ENCODE assay signal across 10 cellular contexts in genomic region chr7:4845740-4846142, GRCh38. TPM values are rescaled to one million over a fixed set of nuclear protein-coding genes. Genes with fewer than 3 reads are reported as not detected.
DNase-seq lines count a peak whose midpoint lies in the region; ATAC-seq and TF ChIP-seq lines count a peak whose summit lies in the region.
"Had no signal": no experiment of that assay in that cellular context is flagged by ENCODE, and none has a peak within 500 bp of the region (broad histone marks: within the 10 kb centered on the region; RNA-seq: fewer than 3 reads in every experiment).

No MANE protein-coding gene starts in this region.

- H3K79me1 ChIP-seq in H9 (ENCODE audit: insufficient read depth, low read depth, low read length, poor library complexity, severe bottlenecking): no peaks in the 10 kb centered on the region

- H3K14ac ChIP-seq in H9 (ENCODE audit: insufficient read depth, low read length): no peak overlapping the region

- H3K56ac ChIP-seq in H9 (ENCODE audit: insufficient read length, low read depth, low read length): no peak overlapping the region

- no peak overlapping the region for H3K9ac ChIP-seq in H9 (ENCODE audit: extremely low read depth, insufficient read length, low read length)
- H3K9ac ChIP-seq in Karpas-422 (ENCODE audit: low read length): no peak overlapping the region

- WGBS in H9 (ENCODE audit: extremely low coverage, insufficient read length, low lambda C conversion rate): no CpG with 5 or more reads among the region's 18 CpGs
- WGBS in heart right ventricle, 2 donors: 17 to 20% methylated on average over 18 of the region's 18 CpGs

- no peak overlapping the region for H4K8ac ChIP-seq in H9 (replicated peaks; ENCODE audit: insufficient read length, low read depth, low read length)

- TF ChIP-seq CTCF in H9 (conservative IDR thresholded peaks at IDR 0.05): peak; percentile 81
- peak in 7 of 9 donors; percentile 27 to 57 (median 43) for TF ChIP-seq CTCF in heart right ventricle (IDR thresholded peaks at IDR 0.05)

- peak overlapping the region; percentile 21 for H3K18ac ChIP-seq in H9 (ENCODE audit: insufficient read length, low read depth, low read length)

- H4K20me1 ChIP-seq in H9 (ENCODE audit: control insufficient read depth, insufficient read depth, insufficient read length) (no peaks in the 10 kb centered on the region), Karpas-422 (ENCODE audit: insufficient read depth, low read depth, low read length) (no peaks in the 10 kb centered on the region)

- H2AFZ ChIP-seq in H9 (ENCODE audit: low read length) (no peak overlapping the region), Karpas-422 (ENCODE audit: low read length) (no peak overlapping the region)

- no peaks in the 10 kb centered on the region for H3K23me2 ChIP-seq in H9 (ENCODE audit: insufficient read length, low read depth, low read length, poor library complexity, severe bottlenecking)

- H3K4me1 ChIP-seq in H9 (ENCODE audit: insufficient read depth, low read length): no peaks in the 10 kb centered on the region
- H3K4me1 ChIP-seq in heart right ventricle: peaks cover 0 to 24% (median 0%) of the 10 kb centered on the region in 9 donors
- no peaks in the 10 kb centered on the region for H3K4me1 ChIP-seq in Karpas-422 (ENCODE audit: low read length)

- no peaks in the 10 kb centered on the region for H3K36me3 Mint-ChIP-seq in H9 (ENCODE audit: insufficient read depth in 1 of 3, low read depth in 3 of 3)
- no peaks in the 10 kb centered on the region for H3K36me3 Mint-ChIP-seq in activated T-cell treated with anti-CD3 and anti-CD28 coated beads, Interleukin-2, amount 50 U/mL, for 24 hours (ENCODE audit: low read depth)

- H3K9me3 Mint-ChIP-seq in H9: no peaks in the 10 kb centered on the region
- H3K9me3 Mint-ChIP-seq in stimulated activated naive CD8-positive, alpha-beta T cell treated with anti-CD3 and anti-CD28 coated beads, Interleukin-15, amount 100 ng/mL, for 72 hours: no peaks in the 10 kb centered on the region
- H3K9me3 Mint-ChIP-seq in activated T-cell treated with anti-CD3 and anti-CD28 coated beads, Interleukin-2, amount 50 U/mL, for 24 hours: no peaks in the 10 kb centered on the region

- H4K5ac ChIP-seq in H9 (ENCODE audit: insufficient read length, low read depth, low read length): no peak overlapping the region

- no peak overlapping the region for H3K27ac ChIP-seq in H9 (ENCODE audit: insufficient read length, low read depth, low read length)
- peak overlapping the region in 5 of 10 donors; percentile 2 to 54 (median 49) for H3K27ac ChIP-seq in heart right ventricle
- no peak overlapping the region for H3K27ac ChIP-seq in Karpas-422 (ENCODE audit: low read length)

- ATAC-seq in heart right ventricle: peak; percentile 55 to 84 (median 68)
- ATAC-seq in stimulated activated naive CD8-positive, alpha-beta T cell treated with anti-CD3 and anti-CD28 coated beads, Interleukin-15, amount 100 ng/mL, for 72 hours: no peak

- intact Hi-C loops in heart right ventricle (cut with DNase I): loop anchor here in 3 of 10 donors (5.0 to 10.0 kb wide), 2 partner anchors 239 to 242 kb away; no protein-coding TSS in a partner anchor

- H3K27ac Mint-ChIP-seq in H9: no peak overlapping the region; a peak in 1 of 7 replicates
- H3K27ac Mint-ChIP-seq in stimulated activated naive CD8-positive, alpha-beta T cell treated with anti-CD3 and anti-CD28 coated beads, Interleukin-15, amount 100 ng/mL, for 72 hours: peak overlapping the region in 1 of 2 donors; percentile 76
- H3K27ac Mint-ChIP-seq in activated T-cell treated with anti-CD3 and anti-CD28 coated beads, Interleukin-2, amount 50 U/mL, for 24 hours: no peak overlapping the region

- H3K4ac ChIP-seq in H9 (ENCODE audit: low read depth, low read length): no peak overlapping the region

- no peak overlapping the region for H2AK5ac ChIP-seq in H9 (ENCODE audit: insufficient read length, low read length)

- no peak overlapping the region for H3K23ac ChIP-seq in H9 (ENCODE audit: insufficient read length, low read depth, low read length)

- H3K4me3 ChIP-seq in heart right ventricle: peak overlapping the region in 8 of 10 donors; percentile 2 to 41 (median 30)
- no peak overlapping the region for H3K4me3 ChIP-seq in Karpas-422 (ENCODE audit: low read length)

- H3K4me1 Mint-ChIP-seq in H9: peaks cover 3 to 5% of the 10 kb centered on the region in 2 experiments; a peak in 3 of 4 replicates
- H3K4me1 Mint-ChIP-seq in stimulated activated naive CD8-positive, alpha-beta T cell treated with anti-CD3 and anti-CD28 coated beads, Interleukin-15, amount 100 ng/mL, for 72 hours: no peaks in the 10 kb centered on the region
- peaks cover 4% of the 10 kb centered on the region for H3K4me1 Mint-ChIP-seq in activated T-cell treated with anti-CD3 and anti-CD28 coated beads, Interleukin-2, amount 50 U/mL, for 24 hours (ENCODE audit: low read depth)

- no peak overlapping the region for H4K91ac ChIP-seq in H9 (ENCODE audit: insufficient read length, low read depth, low read length)

- H2BK15ac ChIP-seq in H9 (ENCODE audit: low read depth, low read length): no peak overlapping the region

- no peak overlapping the region for H2BK120ac ChIP-seq in H9 (ENCODE audit: low read depth, low read length, poor library complexity, severe bottlenecking)

- H3K9me3 ChIP-seq in H9 (ENCODE audit: control insufficient read depth, low read depth, low read length) (no peaks in the 10 kb centered on the region), heart right ventricle (peaks cover 0 to 5% (median 0%) of the 10 kb centered on the region in 11 donors), Karpas-422 (ENCODE audit: low read length) (no peaks in the 10 kb centered on the region)

- no peaks in the 10 kb centered on the region for H3K27me3 ChIP-seq in H9 (ENCODE audit: insufficient read depth, low read length)
- H3K27me3 ChIP-seq in heart right ventricle: peaks cover 0 to 8% (median 0%) of the 10 kb centered on the region in 7 donors
- H3K27me3 ChIP-seq in Karpas-422 (ENCODE audit: low read length): no peaks in the 10 kb centered on the region

- DNase-seq in H9: peak; percentile 83
- peak; percentile 73 for DNase-seq in SK-N-DZ (ENCODE audit: low spot score)
- DNase-seq in heart right ventricle: peak in 1 of 2 donors; percentile 57
- peak; percentile 61 for DNase-seq in superior temporal gyrus (ENCODE audit: extremely low spot score)
- DNase-seq in stimulated activated naive CD8-positive, alpha-beta T cell treated with anti-CD3 and anti-CD28 coated beads, Interleukin-15, amount 100 ng/mL, for 72 hours: no peak
- no peak for DNase-seq in Karpas-422
- no peak for DNase-seq in activated T-cell treated with anti-CD3 and anti-CD28 coated beads, Interleukin-2, amount 50 U/mL, for 24 hours
- DNase-seq: activated CD4-positive, alpha-beta T cell treated with anti-CD3 and anti-CD28 coated beads, Interleukin-2, amount 50 U/mL, for 48 hours; mammary epithelial cell; NCI-H774 had no signal

- H2BK5ac ChIP-seq in H9 (ENCODE audit: insufficient read length, low read length): no peak overlapping the region

- H3K9me2 ChIP-seq in Karpas-422 (replicated peaks; ENCODE audit: insufficient read depth, low read length): no peaks in the 10 kb centered on the region

- no peak overlapping the region for H2BK12ac ChIP-seq in H9 (ENCODE audit: insufficient read length, low read depth, low read length)

- H3K27me3 Mint-ChIP-seq in H9 (ENCODE audit: low read depth): peaks cover 2% of the 10 kb centered on the region
- H3K27me3 Mint-ChIP-seq in stimulated activated naive CD8-positive, alpha-beta T cell treated with anti-CD3 and anti-CD28 coated beads, Interleukin-15, amount 100 ng/mL, for 72 hours: peaks cover 23% of the 10 kb centered on the region
- peaks cover 28% of the 10 kb centered on the region for H3K27me3 Mint-ChIP-seq in activated T-cell treated with anti-CD3 and anti-CD28 coated beads, Interleukin-2, amount 50 U/mL, for 24 hours

- H3K36me3 ChIP-seq in heart right ventricle (no peaks in the 10 kb centered on the region), Karpas-422 (ENCODE audit: insufficient read depth, low read length) (no peaks in the 10 kb centered on the region)

- H3T11ph ChIP-seq in H9 (ENCODE audit: low read length): no peak overlapping the region

- H3K79me2 ChIP-seq in H9 (ENCODE audit: insufficient read depth, low read length) (no peaks in the 10 kb centered on the region), Karpas-422 (ENCODE audit: low read length) (no peaks in the 10 kb centered on the region)

- H3K4me2 ChIP-seq in H9 (ENCODE audit: insufficient read depth, insufficient read length, low read length) (no peak overlapping the region), Karpas-422 (ENCODE audit: low read depth, low read length, poor library complexity, severe bottlenecking) (no peak overlapping the region)

- H2BK20ac ChIP-seq in H9 (ENCODE audit: low read depth, low read length, poor library complexity, severe bottlenecking): no peak overlapping the region

- H3K4me3 Mint-ChIP-seq in H9: no peak overlapping the region
- no peak overlapping the region for H3K4me3 Mint-ChIP-seq in stimulated activated naive CD8-positive, alpha-beta T cell treated with anti-CD3 and anti-CD28 coated beads, Interleukin-15, amount 100 ng/mL, for 72 hours
- H3K4me3 Mint-ChIP-seq in activated T-cell treated with anti-CD3 and anti-CD28 coated beads, Interleukin-2, amount 50 U/mL, for 24 hours: no peak overlapping the region

RNA-seq across cellular contexts. Expression of gene PAPOLB, which starts 16.1 kb away (rescaled TPM):
- total RNA-seq in H9 (2021) (0.04 and 0.13 TPM in 2 replicates), heart right ventricle (under 1 TPM in 6 of 10 donors, not detected in 4; 0.10 to 0.21 (median 0.15) TPM)
- not detected in 2 replicates for polyA plus RNA-seq in SK-N-DZ (2014; cell fraction: cytosol; rRNA removed)
- 0.03 and 0.04 TPM in 2 replicates for polyA plus RNA-seq in SK-N-DZ (2014; cell fraction: nucleus; rRNA removed)
- under 1 TPM; 0.01 to 0.15 TPM for polyA plus RNA-seq in heart right ventricle
- not detected in 2 replicates for total RNA-seq in Karpas-422 (2014; rRNA removed; shearing (Covaris generic); ENCODE audit: low replicate concordance)
- polyA plus RNA-seq: mammary epithelial cell had no signal

RNA-seq across cellular contexts. Expression of gene RADIL, which starts 37.8 kb away (rescaled TPM):
- total RNA-seq in H9 (2021): 3.5 and 4.7 TPM in 2 replicates
- 17.5 and 18.7 TPM in 2 replicates for polyA plus RNA-seq in SK-N-DZ (2014; cell fraction: cytosol; rRNA removed)
- polyA plus RNA-seq in SK-N-DZ (2014; cell fraction: nucleus; rRNA removed): 13.5 and 25.6 TPM in 2 replicates
- total RNA-seq in heart right ventricle: 1 to 10 TPM; 1.2 to 6.6 (median 3.8) TPM
- polyA plus RNA-seq in heart right ventricle: 1 to 10 TPM; 2.4 to 5.0 TPM
- not detected in 2 replicates for total RNA-seq in Karpas-422 (2014; rRNA removed; shearing (Covaris generic); ENCODE audit: low replicate concordance)

Comparison
In these comparisons a context has a peak if more than half of its experiments do, and no peak if none do; other contexts are left out.
1. DNase-seq: peak in H9 (single experiment), SK-N-DZ (single experiment) and superior temporal gyrus (single experiment); none in stimulated activated naive CD8-positive, alpha-beta T cell treated with anti-CD3 and anti-CD28 coated beads, Interleukin-15, amount 100 ng/mL, for 72 hours (0 of 2), Karpas-422 (single experiment) and activated T-cell treated with anti-CD3 and anti-CD28 coated beads, Interleukin-2, amount 50 U/mL, for 24 hours (single experiment).